Comparison of ENCODE assay signal across 24 cellular contexts in genomic region chr7:7443951-7444350, GRCh38.
DNase-seq lines count a peak whose midpoint lies in the region; ATAC-seq and TF ChIP-seq lines count a peak whose summit lies in the region.
"Had no signal": no experiment of that assay in that cellular context is flagged by ENCODE, and none has a peak within 500 bp of the region (broad histone marks: within the 10 kb centered on the region; RNA-seq: fewer than 3 reads in every experiment).

No MANE protein-coding gene starts in this region.

- peak overlapping the region; percentile 76 for H3K27ac Mint-ChIP-seq in activated naive CD8-positive, alpha-beta T cell
- H3K27ac Mint-ChIP-seq in activated naive CD8-positive, alpha-beta T cell treated with anti-CD3 and anti-CD28 coated beads, Interleukin-2, amount 50 U/mL, for 24 hours = no peak overlapping the region
- H3K27ac Mint-ChIP-seq in naive thymus-derived CD8-positive, alpha-beta T cell = peak overlapping the region in 9 of 10 donors; percentile 60 to 90 (median 85)

- no peaks in the 10 kb centered on the region for H3K27me3 ChIP-seq in thyroid gland
- H3K27me3 ChIP-seq: BE2C, SJCRH30 had no signal

- 77 to 82% methylated on average over 2 of the region's 2 CpGs for WGBS in thyroid gland, 2 donors

- H3K36me3 Mint-ChIP-seq in activated naive CD8-positive, alpha-beta T cell = peaks cover 17% of the 10 kb centered on the region
- H3K36me3 Mint-ChIP-seq in activated naive CD8-positive, alpha-beta T cell treated with anti-CD3 and anti-CD28 coated beads, Interleukin-2, amount 50 U/mL, for 24 hours (ENCODE audit: low read depth) = peaks cover 10% of the 10 kb centered on the region
- H3K36me3 Mint-ChIP-seq in naive thymus-derived CD8-positive, alpha-beta T cell = peaks cover 0 to 34% (median 24%) of the 10 kb centered on the region in 3 donors

- no peak for DNase-seq in activated naive CD8-positive, alpha-beta T cell treated with anti-CD3 and anti-CD28 coated beads, Interleukin-2, amount 50 U/mL, for 24 hours
- DNase-seq in dermis blood vessel endothelial cell (peak; percentile 66), nucleus accumbens (lab: John Stamatoyannopoulos, UW) (no peak), T1000 (lab: John Stamatoyannopoulos, UW) (no peak), thyroid gland (no peak)
- DNase-seq in naive thymus-derived CD8-positive, alpha-beta T cell = peak in 1 of 10 donors; percentile 4
- DNase-seq: ACHN; BE2C; DMS153; DND-41; HCEC 1CT; Karpas-422; NCI-H2029; NCI-H446 treated with DMSO at 0.1 percent for 48 hours; NCI-H526; NCI-H82; NK-92 treated with Interleukin-12 subunit alpha and Interleukin-12 subunit beta, amount 100 ng/mL, for 24 hours; PC-3; SJCRH30 had no signal

- H3K27me3 Mint-ChIP-seq in activated naive CD8-positive, alpha-beta T cell = no peaks in the 10 kb centered on the region
- no peaks in the 10 kb centered on the region for H3K27me3 Mint-ChIP-seq in activated naive CD8-positive, alpha-beta T cell treated with anti-CD3 and anti-CD28 coated beads, Interleukin-2, amount 50 U/mL, for 24 hours
- no peaks in the 10 kb centered on the region for H3K27me3 Mint-ChIP-seq in naive thymus-derived CD8-positive, alpha-beta T cell

- TF ChIP-seq POLR2A in thyroid gland (IDR thresholded peaks at IDR 0.05) = no peak

- peaks cover 14% of the 10 kb centered on the region for H3K4me1 Mint-ChIP-seq in activated naive CD8-positive, alpha-beta T cell (ENCODE audit: low read depth)
- H3K4me1 Mint-ChIP-seq in activated naive CD8-positive, alpha-beta T cell treated with anti-CD3 and anti-CD28 coated beads, Interleukin-2, amount 50 U/mL, for 24 hours = peaks cover 11% of the 10 kb centered on the region
- peaks cover 2 to 19% (median 13%) of the 10 kb centered on the region in 4 donors for H3K4me1 Mint-ChIP-seq in naive thymus-derived CD8-positive, alpha-beta T cell

- no peak overlapping the region for H3K4me3 Mint-ChIP-seq in activated naive CD8-positive, alpha-beta T cell
- no peak overlapping the region for H3K4me3 Mint-ChIP-seq in activated naive CD8-positive, alpha-beta T cell treated with anti-CD3 and anti-CD28 coated beads, Interleukin-2, amount 50 U/mL, for 24 hours
- peak overlapping the region in 3 of 10 donors; percentile 16 to 64 (median 54) for H3K4me3 Mint-ChIP-seq in naive thymus-derived CD8-positive, alpha-beta T cell

- intact Hi-C loops in thyroid gland (cut with DNase I) = no loop called here

- no peak for ATAC-seq in activated naive CD8-positive, alpha-beta T cell treated with anti-CD3 and anti-CD28 coated beads, Interleukin-2, amount 50 U/mL, for 24 hours
- ATAC-seq in naive thymus-derived CD8-positive, alpha-beta T cell = no peak
- ATAC-seq in GM19324 (IDR thresholded peaks at IDR 0.05; ENCODE audit: low FRiP score, unreplicated experiment) = no peak
- ATAC-seq: PC-3, Right ventricle myocardium inferior, SK-N-SH treated with all-trans-retinoic acid at 6 μM for 48 hours had no signal

- no peak overlapping the region for H3K4me3 ChIP-seq in thyroid gland (replicated peaks in 1 of 3)
- H3K4me3 ChIP-seq: SJCRH30 had no signal

- TF ChIP-seq CTCF in thyroid gland (IDR thresholded peaks at IDR 0.05) = no peak

- POLR2A ChIA-PET in naive thymus-derived CD8-positive, alpha-beta T cell (lab: Charles Lee) = no interaction called here

- H3K36me3 ChIP-seq in thyroid gland = no peaks in the 10 kb centered on the region
- H3K36me3 ChIP-seq: BE2C, SJCRH30 had no signal

- peaks cover 14% of the 10 kb centered on the region for H3K9me3 Mint-ChIP-seq in activated naive CD8-positive, alpha-beta T cell (ENCODE audit: low read depth)
- H3K9me3 Mint-ChIP-seq in activated naive CD8-positive, alpha-beta T cell treated with anti-CD3 and anti-CD28 coated beads, Interleukin-2, amount 50 U/mL, for 24 hours = peaks cover 29% of the 10 kb centered on the region
- peaks cover 7 to 41% (median 23%) of the 10 kb centered on the region in 9 donors for H3K9me3 Mint-ChIP-seq in naive thymus-derived CD8-positive, alpha-beta T cell

- H3K4me1 ChIP-seq in thyroid gland = no peaks in the 10 kb centered on the region
- H3K4me1 ChIP-seq: BE2C, SJCRH30 had no signal

- H3K9me3 ChIP-seq in thyroid gland = no peaks in the 10 kb centered on the region
- H3K9me3 ChIP-seq: BE2C had no signal

- H3K27ac ChIP-seq in thyroid gland = no peak overlapping the region
- H3K27ac ChIP-seq: 22Rv1, SJCRH30 had no signal
